In the genomic region with DNA sequence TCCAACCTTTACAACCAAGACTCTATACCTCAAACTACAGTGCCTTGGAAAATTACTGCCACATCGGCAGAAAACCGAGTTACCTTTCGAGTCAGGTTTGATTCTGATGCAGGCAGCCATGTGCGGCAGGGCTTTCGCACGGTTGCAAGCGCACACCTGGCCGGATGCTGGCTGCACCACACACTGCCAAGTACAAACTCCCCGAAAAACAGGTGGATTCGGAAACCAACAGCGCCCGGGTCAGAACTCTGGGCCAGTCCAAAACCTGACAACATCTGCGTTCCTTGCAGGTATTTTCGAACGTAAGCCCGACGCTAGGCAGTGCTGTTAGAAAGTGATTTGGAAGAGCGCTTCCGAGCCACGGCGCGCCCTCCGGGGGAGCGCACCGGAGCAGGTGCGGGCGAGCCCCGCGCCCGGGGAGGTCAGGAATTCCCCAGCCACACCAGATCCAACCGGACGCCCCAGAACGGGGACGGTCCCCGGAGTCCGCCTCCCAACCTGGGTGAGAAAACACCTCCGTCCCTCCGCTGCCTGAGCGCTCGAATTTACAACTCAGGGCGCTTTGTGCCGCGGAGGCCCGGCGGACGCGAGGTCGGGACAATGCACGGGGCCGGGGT, we compare ENCODE assay signal across 8 cellular contexts. TPM values are rescaled to one million over a fixed set of nuclear protein-coding genes. Genes with fewer than 3 reads are reported as not detected.
DNase-seq lines count a peak whose midpoint lies in the region; ATAC-seq and TF ChIP-seq lines count a peak whose summit lies in the region.

No MANE protein-coding gene starts in this region.

- DNase-seq in GM13977 (ENCODE audit: low spot score): peak; percentile 74
- DNase-seq in UCSD-AML1 (lab: John Stamatoyannopoulos, UW; ENCODE audit: unreplicated experiment): peak; percentile 28
- peak; percentile 43 for DNase-seq in mammary epithelial cell
- peak; percentile 23 for DNase-seq in mesenchymal stem cell
- no peak for DNase-seq in NCI-H2107 treated with DMSO at 0.1 percent for 48 hours (lab: John Stamatoyannopoulos, UW; ENCODE audit: unreplicated experiment)
- no peak for DNase-seq in NCI-H2029 treated with DMSO at 0.1 percent for 48 hours (lab: John Stamatoyannopoulos, UW)

- H2BK15ac ChIP-seq in mesenchymal stem cell (ENCODE audit: low read depth, poor library complexity, severe bottlenecking): no peak overlapping the region

- H3K4me1 ChIP-seq in mammary epithelial cell (ENCODE audit: insufficient read depth, low read length) (peaks cover 28% of the 10 kb centered on the region), mesenchymal stem cell (ENCODE audit: control insufficient read depth, insufficient read depth, low read depth, low read length) (peaks cover 25% of the 10 kb centered on the region), subcutaneous abdominal adipose tissue (ENCODE audit: control insufficient read depth in 5 of 5, insufficient read depth in 5 of 5, low read length in 5 of 5) (peaks cover 21 to 60% (median 56%) of the 10 kb centered on the region in 5 donors)

- in situ Hi-C loops in GM13977 (cut with MboI; ENCODE audit: low pct_unique_long_range_greater_than_20kb, low sequenced_read_pairs, unreplicated experiment): no loop called here
- in situ Hi-C loops in mammary epithelial cell (cut with MboI; ENCODE audit: low sequenced_read_pairs in 2 of 2): no loop called here

- H3K4me3 ChIP-seq in mammary epithelial cell (replicated peaks in 1 of 3; ENCODE audit: insufficient read depth in 1 of 3, low read depth in 2 of 3, low read length in 3 of 3) (peak overlapping the region; percentile 69 to 80 (median 69)), mesenchymal stem cell (ENCODE audit: insufficient read depth in 1 of 2, low read depth in 1 of 2, low read length in 2 of 2) (peak overlapping the region; percentile 84 to 86), subcutaneous abdominal adipose tissue (ENCODE audit: low read depth in 1 of 5, low read length in 5 of 5) (peak overlapping the region; percentile 71 to 81 (median 77))

- peaks cover 57% of the 10 kb centered on the region for H3K79me2 ChIP-seq in mammary epithelial cell (ENCODE audit: insufficient read depth, low read length)

- no peak overlapping the region for H2AK5ac ChIP-seq in mesenchymal stem cell (ENCODE audit: low read length, severe bottlenecking)

- H3K36me3 ChIP-seq in mammary epithelial cell (ENCODE audit: insufficient read depth, low read length) (no peaks in the 10 kb centered on the region), mesenchymal stem cell (ENCODE audit: control insufficient read depth in 1 of 2, insufficient read depth in 2 of 2, low read depth in 1 of 2, low read length in 2 of 2) (no peaks in the 10 kb centered on the region), subcutaneous abdominal adipose tissue (ENCODE audit: control insufficient read depth in 5 of 5, insufficient read depth in 5 of 5, low read length in 5 of 5) (no peaks in the 10 kb centered on the region)

- H3K9ac ChIP-seq in mammary epithelial cell (ENCODE audit: insufficient read depth, low read length) (peak overlapping the region; percentile 60), mesenchymal stem cell (ENCODE audit: low read length) (peak overlapping the region; percentile 76), subcutaneous abdominal adipose tissue (ENCODE audit: low read length in 5 of 5) (peak overlapping the region; percentile 72 to 88 (median 83))

- intact Hi-C loops in mammary epithelial cell (cut with micrococcal nuclease): loop anchor here (2.0 to 10.0 kb wide), 2 partner anchors 26 to 132 kb away; partner anchors contain the start of gene HAPSTR1

- peak overlapping the region in 1 of 2 experiments; percentile 90 for H3K4ac ChIP-seq in mesenchymal stem cell (ENCODE audit: low read depth in 1 of 2, low read length in 2 of 2)

- peak overlapping the region; percentile 24 for H3K27ac ChIP-seq in mammary epithelial cell (ENCODE audit: insufficient read depth, low read depth, low read length)
- no peak overlapping the region for H3K27ac ChIP-seq in mesenchymal stem cell (ENCODE audit: low read length, poor library complexity, severe bottlenecking)
- H3K27ac ChIP-seq in subcutaneous abdominal adipose tissue (ENCODE audit: low read depth, low read length): peak overlapping the region; percentile 16

- no peak overlapping the region for H2BK12ac ChIP-seq in mesenchymal stem cell (ENCODE audit: low read length in 2 of 2)

- no peak overlapping the region for H4K8ac ChIP-seq in mesenchymal stem cell (ENCODE audit: low read length)

- H2AFZ ChIP-seq in mammary epithelial cell (ENCODE audit: low read depth, low read length): no peak overlapping the region
- no peak overlapping the region for H2AFZ ChIP-seq in mesenchymal stem cell (ENCODE audit: low read depth, low read length)

- H3K23ac ChIP-seq in mesenchymal stem cell (ENCODE audit: low read length in 2 of 2): peak overlapping the region; percentile 60 to 66

- 3% methylated on average over 35 of the region's 50 CpGs for WGBS in mammary epithelial cell (ENCODE audit: low coverage, missing lambda C conversion rate)
- under 1% methylated on average over 40 of the region's 50 CpGs for WGBS in mesenchymal stem cell

- peak overlapping the region; percentile 96 for H3K4me2 ChIP-seq in mammary epithelial cell (ENCODE audit: insufficient read depth, low read depth, low read length)
- peak overlapping the region; percentile 88 for H3K4me2 ChIP-seq in mesenchymal stem cell (ENCODE audit: low read length, poor library complexity, severe bottlenecking)

- H4K91ac ChIP-seq in mesenchymal stem cell (ENCODE audit: low read length): no peak overlapping the region

- CTCF ChIA-PET in mammary epithelial cell (lab: Charles Lee; ENCODE audit: low non-redundant PET): no interaction called here

- dilution Hi-C loops in mammary epithelial cell (cut with HindIII; ENCODE audit: low sequenced_read_pairs): no loop called here

- no peak for TF ChIP-seq CTCF in GM13977 (IDR thresholded peaks at IDR 0.05; ENCODE audit: extremely low read depth, insufficient read depth, missing control alignments)
- TF ChIP-seq CTCF in mammary epithelial cell (conservative IDR thresholded peaks at IDR 0.05 in 1 of 2, IDR thresholded peaks at IDR 0.05 in 1 of 2; ENCODE audit: extremely low read depth in 1 of 2, insufficient read depth in 1 of 2, low read depth in 1 of 2, low read length in 2 of 2): no peak

- H3K9me3 ChIP-seq in mammary epithelial cell (replicated peaks; ENCODE audit: insufficient read depth, low read length): no peaks in the 10 kb centered on the region
- H3K9me3 ChIP-seq in mesenchymal stem cell (ENCODE audit: control insufficient read depth, low read length): no peaks in the 10 kb centered on the region
- no peaks in the 10 kb centered on the region for H3K9me3 ChIP-seq in subcutaneous abdominal adipose tissue (ENCODE audit: control insufficient read depth in 5 of 5, low read length in 5 of 5)

- H4K20me1 ChIP-seq in mammary epithelial cell (ENCODE audit: insufficient read depth, low read length): peaks cover 31% of the 10 kb centered on the region

- H3K14ac ChIP-seq in mesenchymal stem cell (ENCODE audit: low read length in 2 of 2): peak overlapping the region in 1 of 2 experiments; percentile 48

- H2BK5ac ChIP-seq in mesenchymal stem cell (ENCODE audit: low read depth, low read length, poor library complexity, severe bottlenecking): no peak overlapping the region

- H3K27me3 ChIP-seq in mammary epithelial cell (ENCODE audit: insufficient read depth, low read length) (no peaks in the 10 kb centered on the region), mesenchymal stem cell (ENCODE audit: control insufficient read depth in 1 of 2, insufficient read depth in 1 of 2, low read length in 2 of 2) (no peaks in the 10 kb centered on the region), subcutaneous abdominal adipose tissue (ENCODE audit: control insufficient read depth in 5 of 5, insufficient read depth in 4 of 5, low read length in 5 of 5) (no peaks in the 10 kb centered on the region)

- H3K79me1 ChIP-seq in mesenchymal stem cell (replicated peaks; ENCODE audit: low read length, poor library complexity, severe bottlenecking): no peaks in the 10 kb centered on the region

- BruUV-seq in mammary epithelial cell (replicated peaks; lab: Mats Ljungman, UMichigan): no TSS peak

- H3K18ac ChIP-seq in mesenchymal stem cell (ENCODE audit: low read depth in 1 of 2, low read length in 2 of 2): peak overlapping the region; percentile 72 to 74

- peak overlapping the region; percentile 74 for H2BK120ac ChIP-seq in mesenchymal stem cell (ENCODE audit: low read depth, low read length)

- peak; percentile 28 for ATAC-seq in HG03135 (IDR thresholded peaks at IDR 0.05; ENCODE audit: unreplicated experiment)

RNA-seq across cellular contexts. Expression of gene USP7, which starts 1.2 kb away (rescaled TPM):
- total RNA-seq in mammary epithelial cell: 100 to 1,000 TPM in 1 of 2 donors, 10 to 100 TPM in 1; 52.7 to 113 TPM
- 14.8 TPM for polyA plus RNA-seq in mammary epithelial cell
- polyA minus RNA-seq in mammary epithelial cell: 431 TPM
- polyA plus RNA-seq in mesenchymal stem cell (2013, experiment 1 of 2): 42.3 TPM
- 42.5 TPM for polyA plus RNA-seq in mesenchymal stem cell (2013, experiment 2 of 2)

Comparison
In these comparisons a context has a peak if more than half of its experiments do, and no peak if none do; other contexts are left out.
1. DNase-seq: peak in GM13977 (single experiment), UCSD-AML1 (single experiment), mammary epithelial cell (single experiment) and mesenchymal stem cell (single experiment); none in NCI-H2107 treated with DMSO at 0.1 percent for 48 hours (single experiment) and NCI-H2029 treated with DMSO at 0.1 percent for 48 hours (single experiment).
2. Peak in every context shown above with its lines, with median percentiles within 50 percentile points of each other: H3K4me3 ChIP-seq and H3K9ac ChIP-seq.